Comparison of ENCODE assay signal across 8 cellular contexts in genomic region chr20:45934046-45934586, GRCh38. TPM values are rescaled to one million over a fixed set of nuclear protein-coding genes. Genes with fewer than 3 reads are reported as not detected.
DNase-seq lines count a peak whose midpoint lies in the region; ATAC-seq, FAIRE-seq and TF ChIP-seq lines count a peak whose summit lies in the region.

No MANE protein-coding gene starts in this region.

- ATAC-seq in A549 (peak; percentile 61 to 65), HG02943 (IDR thresholded peaks at IDR 0.05; ENCODE audit: low read depth, unreplicated experiment) (peak; percentile 23), heart left ventricle (peak; percentile 30 to 58 (median 48))
- ATAC-seq in activated naive CD8-positive, alpha-beta T cell treated with anti-CD3 and anti-CD28 coated beads, Interleukin-2, amount 10 ng/mL, durations not matched to agents 7 days and 5 days (ENCODE audit: low read depth) = peak; percentile 17

- peak overlapping the region; percentile 98 for H3K27ac Mint-ChIP-seq in activated naive CD8-positive, alpha-beta T cell treated with anti-CD3 and anti-CD28 coated beads, Interleukin-2, amount 10 ng/mL, durations not matched to agents 7 days and 5 days

- TF ChIP-seq EP300 in A549 (IDR thresholded peaks at IDR 0.05) = no peak

- FAIRE-seq in A549 (lab: Jason Lieb, UNC) = no peak

- peak overlapping the region; percentile 94 for H3K4me3 Mint-ChIP-seq in activated naive CD8-positive, alpha-beta T cell treated with anti-CD3 and anti-CD28 coated beads, Interleukin-2, amount 10 ng/mL, durations not matched to agents 7 days and 5 days

- TF ChIP-seq POLR2A in A549 (IDR thresholded peaks at IDR 0.05; ENCODE audit: low read length) (no peak), heart left ventricle (IDR thresholded peaks at IDR 0.05) (no peak)

- WGBS in A549 (ENCODE audit: missing lambda C conversion rate) = 3% methylated on average over 22 of the region's 34 CpGs
- 0% methylated on average over 14 to 34 of the region's 34 CpGs for WGBS in heart left ventricle, 4 donors

- H3K4me2 ChIP-seq in A549 = peak overlapping the region; percentile 86

- POLR2A ChIA-PET in A549 (lab: Yijun Ruan, JAX) = interaction anchor here (0.6 to 3.2 kb wide), 13 partner anchors 10 to 571 kb away, joined by 3 to 31 read pairs (median 9); partner anchors contain the start of genes CTSA, NEURL2, SNX21 and SYS1
- POLR2A ChIA-PET in activated naive CD8-positive, alpha-beta T cell treated with anti-CD3 and anti-CD28 coated beads, Interleukin-2, amount 10 ng/mL, durations not matched to agents 7 days and 5 days (lab: Charles Lee) = interaction anchor here (0.6 to 5.6 kb wide), 28 partner anchors 10 to 154 kb away, joined by 3 to 93 read pairs (median 4); partner anchors contain the start of genes ACOT8, CTSA, DNTTIP1 and NEURL2

- H3K27me3 Mint-ChIP-seq in activated naive CD8-positive, alpha-beta T cell treated with anti-CD3 and anti-CD28 coated beads, Interleukin-2, amount 10 ng/mL, durations not matched to agents 7 days and 5 days = no peaks in the 10 kb centered on the region

- no peak for TF ChIP-seq CTCF in A549 (IDR thresholded peaks at IDR 0.05)
- no peak for TF ChIP-seq CTCF in heart left ventricle (IDR thresholded peaks at IDR 0.05)

- peaks cover 0 to 29% (median 21%) of the 10 kb centered on the region in 9 donors for H3K36me3 ChIP-seq in heart left ventricle

- CTCF ChIA-PET in A549 (lab: Yijun Ruan, JAX) = interaction anchor here (0.6 to 3.2 kb wide), 15 partner anchors 9 to 135 kb away, joined by 3 to 18 read pairs (median 4); partner anchors contain the start of gene ZNF335

- peaks cover 18% of the 10 kb centered on the region for H3K4me1 Mint-ChIP-seq in activated naive CD8-positive, alpha-beta T cell treated with anti-CD3 and anti-CD28 coated beads, Interleukin-2, amount 10 ng/mL, durations not matched to agents 7 days and 5 days

- DNase-seq in A549 (ENCODE audit: low read depth in 1 of 2, low spot score in 1 of 2) (peak; percentile 54 to 61), NCI-H226 (peak; percentile 53), heart left ventricle (peak; percentile 74 to 82 (median 78)), posterior cingulate gyrus (peak in 9 of 10 donors; percentile 66 to 95 (median 79)), epidermal melanocyte (ENCODE audit: insufficient read length, low spot score) (no peak)
- no peak for DNase-seq in activated naive CD8-positive, alpha-beta T cell treated with anti-CD3 and anti-CD28 coated beads, Interleukin-2, amount 10 ng/mL, durations not matched to agents 7 days and 5 days

- H3K9me3 ChIP-seq in A549 (no peaks in the 10 kb centered on the region), heart left ventricle (no peaks in the 10 kb centered on the region)

- H3K27ac ChIP-seq in A549 = peak overlapping the region; percentile 98 to 99
- peak overlapping the region; percentile 99 to 100 (median 100) for H3K27ac ChIP-seq in heart left ventricle

- H3K36me3 Mint-ChIP-seq in activated naive CD8-positive, alpha-beta T cell treated with anti-CD3 and anti-CD28 coated beads, Interleukin-2, amount 10 ng/mL, durations not matched to agents 7 days and 5 days = peaks cover 11% of the 10 kb centered on the region

- H3K4me1 ChIP-seq in A549 (peaks cover 16% of the 10 kb centered on the region), heart left ventricle (peaks cover 0 to 28% (median 20%) of the 10 kb centered on the region in 12 donors)

- H3K4me3 ChIP-seq in A549 = peak overlapping the region; percentile 78
- H3K4me3 ChIP-seq in GM08714 (ENCODE audit: low read length) = peak overlapping the region; percentile 72
- H3K4me3 ChIP-seq in heart left ventricle = peak overlapping the region; percentile 79 to 100 (median 99)

- no peak for TF ChIP-seq RAD21 in A549 (conservative IDR thresholded peaks at IDR 0.05 in 1 of 2, IDR thresholded peaks at IDR 0.05 in 1 of 2)

- H3K27me3 ChIP-seq in heart left ventricle = no peaks in the 10 kb centered on the region

- no peaks in the 10 kb centered on the region for H3K9me3 Mint-ChIP-seq in activated naive CD8-positive, alpha-beta T cell treated with anti-CD3 and anti-CD28 coated beads, Interleukin-2, amount 10 ng/mL, durations not matched to agents 7 days and 5 days

- intact Hi-C loops in heart left ventricle (cut with DNase I) (loop anchor here in 7 of 10 donors (1.0 to 10.0 kb wide), 9 partner anchors 23 to 99 kb away; partner anchors contain the start of genes CTSA (in 4 of the 7), NEURL2 (in 4 of the 7), SNX21 (in 2 of the 7) and ACOT8 (in 1 of the 7)), posterior cingulate gyrus (cut with DNase I) (loop anchor here (2.0 to 10.0 kb wide), 3 partner anchors 39 to 139 kb away; partner anchors contain the start of genes CTSA, DNTTIP1, NEURL2 and WFDC3)

TF ChIP-seq in A549, 52 proteins besides CTCF, POLR2A, EP300 and RAD21 (continues in another document):
- no peak for TF ChIP-seq BCL3 (IDR thresholded peaks at IDR 0.05)
- no peak for TF ChIP-seq CBX8 (IDR thresholded peaks at IDR 0.05)
- TF ChIP-seq HDAC2 (IDR thresholded peaks at IDR 0.05) = no peak
- no peak for TF ChIP-seq RCOR1 (IDR thresholded peaks at IDR 0.05; ENCODE audit: low read depth, low read length)
- no peak for TF ChIP-seq NFE2L2 (conservative IDR thresholded peaks at IDR 0.05; ENCODE audit: low read length)
- TF ChIP-seq MYC (IDR thresholded peaks at IDR 0.05; ENCODE audit: borderline replicate concordance, low read length) = no peak

RNA-seq across cellular contexts. Expression of gene PCIF1, which starts 0.4 kb away (rescaled TPM):
- polyA plus RNA-seq in A549 (2011; rRNA removed) (19.7 and 24.3 TPM in 2 replicates), A549 (2017; fragmentation: RNase III; extraction: RNeasy Plus Mini Kit Qiagen cat#74134 plus additional on column Dnase treatment) (18.7 to 21.6 TPM (median 21.4 TPM) in 3 replicates), heart left ventricle (10 to 100 TPM; 17.5 to 31.1 TPM)
- polyA plus RNA-seq in A549 (2012; cell fraction: cytosol; rRNA removed) = 35.9 and 44.3 TPM in 2 replicates
- 42.9 and 44.2 TPM in 2 replicates for polyA plus RNA-seq in A549 (2012; cell fraction: nucleus; rRNA removed)
- 33.1 and 40.2 TPM in 2 replicates for polyA minus RNA-seq in A549 (2011; rRNA and poly(A)+ RNA removed)
- total RNA-seq in activated naive CD8-positive, alpha-beta T cell treated with anti-CD3 and anti-CD28 coated beads, Interleukin-2, amount 10 ng/mL, durations not matched to agents 7 days and 5 days = 10 to 100 TPM; 54.5 to 58.3 TPM
- total RNA-seq in heart left ventricle = 10 to 100 TPM; 22.2 to 40.2 (median 28.2) TPM

RNA-seq across cellular contexts. Expression of gene PLTP, which starts 22.2 kb away (rescaled TPM):
- polyA plus RNA-seq in A549 (2011; rRNA removed) (2.7 and 4.5 TPM in 2 replicates), A549 (2017; fragmentation: RNase III; extraction: RNeasy Plus Mini Kit Qiagen cat#74134 plus additional on column Dnase treatment) (0.97 to 1.6 TPM (median 1.5 TPM) in 3 replicates), heart left ventricle (10 to 100 TPM; 21.5 to 33.2 TPM)
- polyA plus RNA-seq in A549 (2012; cell fraction: cytosol; rRNA removed) = 2.9 and 3.6 TPM in 2 replicates
- 2.3 and 3.2 TPM in 2 replicates for polyA plus RNA-seq in A549 (2012; cell fraction: nucleus; rRNA removed)
- polyA minus RNA-seq in A549 (2011; rRNA and poly(A)+ RNA removed) = 3.8 and 4.1 TPM in 2 replicates
- 1 to 10 TPM; 2.2 to 2.9 TPM for total RNA-seq in activated naive CD8-positive, alpha-beta T cell treated with anti-CD3 and anti-CD28 coated beads, Interleukin-2, amount 10 ng/mL, durations not matched to agents 7 days and 5 days
- total RNA-seq in heart left ventricle = 100 to 1,000 TPM in 3 of 9 donors, 10 to 100 TPM in 6; 19.8 to 367 (median 81.1) TPM

RNA-seq across cellular contexts. Expression of gene ZNF335, which starts 37.9 kb away (rescaled TPM):
- polyA plus RNA-seq in A549 (2011; rRNA removed) (7.3 and 8.4 TPM in 2 replicates), A549 (2017; fragmentation: RNase III; extraction: RNeasy Plus Mini Kit Qiagen cat#74134 plus additional on column Dnase treatment) (9.1 to 10.3 TPM (median 9.3 TPM) in 3 replicates), heart left ventricle (1 to 10 TPM; 7.0 TPM)
- 15.0 and 17.8 TPM in 2 replicates for polyA plus RNA-seq in A549 (2012; cell fraction: cytosol; rRNA removed)
- polyA plus RNA-seq in A549 (2012; cell fraction: nucleus; rRNA removed) = 58.4 and 78.4 TPM in 2 replicates
- polyA minus RNA-seq in A549 (2011; rRNA and poly(A)+ RNA removed) = 22.3 and 31.1 TPM in 2 replicates
- total RNA-seq in activated naive CD8-positive, alpha-beta T cell treated with anti-CD3 and anti-CD28 coated beads, Interleukin-2, amount 10 ng/mL, durations not matched to agents 7 days and 5 days = 10 to 100 TPM; 43.3 to 43.7 TPM
- total RNA-seq in heart left ventricle = 10 to 100 TPM in 3 of 9 donors, 1 to 10 TPM in 6; 5.6 to 14.9 (median 8.5) TPM

RNA-seq across cellular contexts. Expression of gene CTSA, which starts 43.0 kb away (rescaled TPM):
- 53.1 and 61.2 TPM in 2 replicates for polyA plus RNA-seq in A549 (2011; rRNA removed)
- polyA plus RNA-seq in A549 (2012; cell fraction: cytosol; rRNA removed) = 81.6 and 94.7 TPM in 2 replicates
- 206 and 258 TPM in 2 replicates for polyA plus RNA-seq in A549 (2012; cell fraction: nucleus; rRNA removed)
- polyA plus RNA-seq in A549 (2017; fragmentation: RNase III; extraction: RNeasy Plus Mini Kit Qiagen cat#74134 plus additional on column Dnase treatment) = 76.4 to 95.6 TPM (median 93.2 TPM) in 3 replicates
- 109 and 139 TPM in 2 replicates for polyA minus RNA-seq in A549 (2011; rRNA and poly(A)+ RNA removed)
- 10 to 100 TPM; 76.9 to 83.4 TPM for total RNA-seq in activated naive CD8-positive, alpha-beta T cell treated with anti-CD3 and anti-CD28 coated beads, Interleukin-2, amount 10 ng/mL, durations not matched to agents 7 days and 5 days
- total RNA-seq in heart left ventricle = 100 to 1,000 TPM in 7 of 9 donors, 10 to 100 TPM in 2; 62.5 to 214 (median 129) TPM
- 10 to 100 TPM; 77.7 to 92.5 TPM for polyA plus RNA-seq in heart left ventricle

RNA-seq across cellular contexts. Expression of gene NEURL2, which starts 43.1 kb away (rescaled TPM):
- polyA plus RNA-seq in A549 (2011; rRNA removed) (0.56 and 0.57 TPM in 2 replicates), A549 (2017; fragmentation: RNase III; extraction: RNeasy Plus Mini Kit Qiagen cat#74134 plus additional on column Dnase treatment) (1.4 to 1.6 TPM (median 1.4 TPM) in 3 replicates), heart left ventricle (1 to 10 TPM; 3.0 to 8.4 TPM)
- polyA plus RNA-seq in A549 (2012; cell fraction: cytosol; rRNA removed) = 0.89 and 1.4 TPM in 2 replicates
- 3.3 and 4.4 TPM in 2 replicates for polyA plus RNA-seq in A549 (2012; cell fraction: nucleus; rRNA removed)
- polyA minus RNA-seq in A549 (2011; rRNA and poly(A)+ RNA removed) = 0.58 and 2.5 TPM in 2 replicates
- 1 to 10 TPM; 3.9 to 5.3 TPM for total RNA-seq in activated naive CD8-positive, alpha-beta T cell treated with anti-CD3 and anti-CD28 coated beads, Interleukin-2, amount 10 ng/mL, durations not matched to agents 7 days and 5 days
- 10 to 100 TPM in 5 of 9 donors, 1 to 10 TPM in 4; 3.5 to 14.8 (median 10.8) TPM for total RNA-seq in heart left ventricle

Comparison
In these comparisons a context has a peak if more than half of its experiments do, and no peak if none do; other contexts are left out.
1. DNase-seq: peak in A549 (2 of 2), NCI-H226 (single experiment), heart left ventricle (5 of 5) and posterior cingulate gyrus (9 of 10); none in activated naive CD8-positive, alpha-beta T cell treated with anti-CD3 and anti-CD28 coated beads, Interleukin-2, amount 10 ng/mL, durations not matched to agents 7 days and 5 days (single experiment) and epidermal melanocyte (single experiment).
2. RNA of gene PLTP, which starts 22.2 kb away (total RNA-seq): 19.8 to 367 TPM in heart left ventricle; 2.2 to 2.9 TPM in activated naive CD8-positive, alpha-beta T cell treated with anti-CD3 and anti-CD28 coated beads, Interleukin-2, amount 10 ng/mL, durations not matched to agents 7 days and 5 days; every median in the first group is over 4 times any median in the second.
3. Peak in every context shown above with its lines, with median percentiles within 50 percentile points of each other: ATAC-seq and H3K4me3 ChIP-seq.